Comparison of ENCODE assay signal across 8 cellular contexts in genomic region chrX:151151668-151152267, GRCh38. TPM values are rescaled to one million over a fixed set of nuclear protein-coding genes. Genes with fewer than 3 reads are reported as not detected.
DNase-seq lines count a peak whose midpoint lies in the region; ATAC-seq and TF ChIP-seq lines count a peak whose summit lies in the region.

No MANE protein-coding gene starts in this region.

- no peaks in the 10 kb centered on the region for H3K4me1 Mint-ChIP-seq in activated CD4-positive, alpha-beta T cell treated with anti-CD3 and anti-CD28 coated beads for 36 hours

- 15 to 26% methylated on average over 6 to 8 of the region's 8 CpGs for WGBS in esophagus squamous epithelium, 2 donors

- H3K9me3 ChIP-seq in esophagus squamous epithelium (no peaks in the 10 kb centered on the region), neutrophil (no peaks in the 10 kb centered on the region)

- no peaks in the 10 kb centered on the region for H3K9me3 Mint-ChIP-seq in activated CD4-positive, alpha-beta T cell treated with anti-CD3 and anti-CD28 coated beads for 36 hours (ENCODE audit: low read depth)

- POLR2A ChIA-PET in activated CD4-positive, alpha-beta T cell treated with anti-CD3 and anti-CD28 coated beads for 36 hours (lab: Charles Lee): no interaction called here

- no peaks in the 10 kb centered on the region for H3K36me3 ChIP-seq in esophagus squamous epithelium
- H3K36me3 ChIP-seq in neutrophil: no peaks in the 10 kb centered on the region

- H3K36me3 Mint-ChIP-seq in activated CD4-positive, alpha-beta T cell treated with anti-CD3 and anti-CD28 coated beads for 36 hours (ENCODE audit: low read depth): no peaks in the 10 kb centered on the region

- TF ChIP-seq POLR2A in esophagus squamous epithelium (IDR thresholded peaks at IDR 0.05): no peak

- intact Hi-C loops in activated CD4-positive, alpha-beta T cell treated with anti-CD3 and anti-CD28 coated beads for 36 hours (cut with DNase I, micrococcal nuclease): loop anchor here (1.0 to 10.0 kb wide), 6 partner anchors 209 to 1483 kb away; partner anchors contain the start of gene GABRQ (in 1 of the 2)
- intact Hi-C loops in esophagus squamous epithelium (cut with DNase I): loop anchor here (5.0 to 10.0 kb wide), 3 partner anchors 213 to 531 kb away; no protein-coding TSS in a partner anchor

- H3K27ac ChIP-seq in esophagus squamous epithelium: no peak overlapping the region
- no peak overlapping the region for H3K27ac ChIP-seq in neutrophil

- H3K27ac Mint-ChIP-seq in activated CD4-positive, alpha-beta T cell treated with anti-CD3 and anti-CD28 coated beads for 36 hours: no peak overlapping the region

- ATAC-seq in HG02610 (IDR thresholded peaks at IDR 0.05; ENCODE audit: unreplicated experiment) (peak; percentile 46), GM21737 (IDR thresholded peaks at IDR 0.05; ENCODE audit: unreplicated experiment) (no peak)
- peak; percentile 53 for ATAC-seq in activated CD4-positive, alpha-beta T cell treated with anti-CD3 and anti-CD28 coated beads for 36 hours

- DNase-seq in stimulated activated CD4-positive, alpha-beta T cell treated with anti-CD3 and anti-CD28 coated beads, Interleukin-2, amount 100 ng/mL, for 4 hours (ENCODE audit: low read depth): peak; percentile 3
- DNase-seq in stimulated activated CD4-positive, alpha-beta T cell treated with anti-CD3 and anti-CD28 coated beads, Interleukin-1b, Interleukin-23, amount 100 ng/mL, for 48 hours: no peak
- DNase-seq in NCI-H2107 (lab: John Stamatoyannopoulos, UW) (peak; percentile 8), esophagus squamous epithelium (lab: John Stamatoyannopoulos, UW) (no peak)
- peak; percentile 38 for DNase-seq in activated CD4-positive, alpha-beta T cell treated with anti-CD3 and anti-CD28 coated beads for 36 hours

- H3K27me3 Mint-ChIP-seq in activated CD4-positive, alpha-beta T cell treated with anti-CD3 and anti-CD28 coated beads for 36 hours: peaks cover 12% of the 10 kb centered on the region

- H3K27me3 ChIP-seq in esophagus squamous epithelium: peaks cover 0 to 3% (median 0%) of the 10 kb centered on the region in 4 donors
- no peaks in the 10 kb centered on the region for H3K27me3 ChIP-seq in neutrophil

- H3K4me1 ChIP-seq in esophagus squamous epithelium: no peaks in the 10 kb centered on the region
- H3K4me1 ChIP-seq in neutrophil (ENCODE audit: control insufficient read depth in 1 of 2, insufficient read depth in 1 of 2, low read depth in 1 of 2, low read length in 1 of 2): no peaks in the 10 kb centered on the region

- H3K4me3 Mint-ChIP-seq in activated CD4-positive, alpha-beta T cell treated with anti-CD3 and anti-CD28 coated beads for 36 hours: no peak overlapping the region

- CTCF ChIA-PET in activated CD4-positive, alpha-beta T cell treated with anti-CD3 and anti-CD28 coated beads for 36 hours (lab: Charles Lee): interaction anchor here (0.6 to 1.7 kb wide), 8 partner anchors 15 to 556 kb away, joined by 3 to 6 read pairs (median 4); no protein-coding TSS in a partner anchor

- peak; percentile 43 to 83 (median 61) for TF ChIP-seq CTCF in esophagus squamous epithelium (IDR thresholded peaks at IDR 0.05)
- TF ChIP-seq CTCF in neutrophil (IDR thresholded peaks at IDR 0.05): peak; percentile 48

- H3K4me3 ChIP-seq in esophagus squamous epithelium (no peak overlapping the region), neutrophil (ENCODE audit: low read depth in 1 of 2, low read length in 1 of 2) (no peak overlapping the region)

RNA-seq across cellular contexts. Expression of gene GPR50, which starts 24.6 kb away (rescaled TPM):
- total RNA-seq in activated CD4-positive, alpha-beta T cell treated with anti-CD3 and anti-CD28 coated beads for 36 hours: not detected
- under 1 TPM in 2 of 4 donors, not detected in 2; 0.18 to 0.19 TPM for total RNA-seq in esophagus squamous epithelium

Comparison
In these comparisons a context has a peak if more than half of its experiments do, and no peak if none do; other contexts are left out.
1. DNase-seq: peak in stimulated activated CD4-positive, alpha-beta T cell treated with anti-CD3 and anti-CD28 coated beads, Interleukin-2, amount 100 ng/mL, for 4 hours (single experiment), NCI-H2107 (single experiment) and activated CD4-positive, alpha-beta T cell treated with anti-CD3 and anti-CD28 coated beads for 36 hours (single experiment); none in stimulated activated CD4-positive, alpha-beta T cell treated with anti-CD3 and anti-CD28 coated beads, Interleukin-1b, Interleukin-23, amount 100 ng/mL, for 48 hours (single experiment) and esophagus squamous epithelium (single experiment).